Comparison of ENCODE assay signal across 8 cellular contexts in genomic region chr15:40569139-40569953, GRCh38. TPM values are rescaled to one million over a fixed set of nuclear protein-coding genes. Genes with fewer than 3 reads are reported as not detected.
DNase-seq lines count a peak whose midpoint lies in the region; ATAC-seq and TF ChIP-seq lines count a peak whose summit lies in the region.

Gene RPUSD2 (plus strand): TSS chr15:40569299. CDS start chr15:40569338, 39 bp downstream.

- H3K36me3 ChIP-seq in breast epithelium = no peaks in the 10 kb centered on the region

- intact Hi-C loops in breast epithelium (cut with DNase I; ENCODE audit: low total_unique reads) = no loop called here

- H3K4me3 ChIP-seq in breast epithelium = peak within 1 kb of the TSS; percentile 89 to 95 (median 91)
- H3K4me3 ChIP-seq in skin epidermis = peak within 1 kb of the TSS; percentile 69 to 99 (median 91)

- no peaks in the 10 kb centered on the region for H3K27me3 ChIP-seq in breast epithelium

- TF ChIP-seq POLR2A in breast epithelium (IDR thresholded peaks at IDR 0.05) = peak; percentile 62

- TF ChIP-seq CTCF in VCaP (conservative IDR thresholded peaks at IDR 0.05) = no peak
- TF ChIP-seq CTCF in breast epithelium (IDR thresholded peaks at IDR 0.05) = no peak

- peak; percentile 39 for ATAC-seq in GM18502 (IDR thresholded peaks at IDR 0.05; ENCODE audit: poor library complexity, unreplicated experiment)
- peak; percentile 37 for ATAC-seq in HG03095 (IDR thresholded peaks at IDR 0.05; ENCODE audit: unreplicated experiment)
- no peak for ATAC-seq in HG03025 (IDR thresholded peaks at IDR 0.05; ENCODE audit: low FRiP score, unreplicated experiment)

- H3K9me3 ChIP-seq in breast epithelium = no peaks in the 10 kb centered on the region

- peak; percentile 79 for DNase-seq in NCI-H2227 treated with DMSO at 0.1 percent for 48 hours (lab: John Stamatoyannopoulos, UW)
- peak; percentile 91 to 92 for DNase-seq in breast epithelium (ENCODE audit: low spot score in 2 of 2)
- DNase-seq in iPS-NIHi11 (ENCODE audit: low spot score) = peak; percentile 95

- H3K27ac ChIP-seq in VCaP (peak within 1 kb of the TSS; percentile 67), breast epithelium (peak within 1 kb of the TSS; percentile 83 to 86), skin epidermis (peak within 1 kb of the TSS; percentile 6 to 91 (median 78))

- peaks cover 0 to 8% of the 10 kb centered on the region in 2 donors for H3K4me1 ChIP-seq in breast epithelium

RNA-seq across cellular contexts. Expression of gene RPUSD2, which starts in this region (rescaled TPM):
- total RNA-seq in breast epithelium = 10 to 100 TPM in 1 of 3 donors, 1 to 10 TPM in 2; 5.8 to 12.5 (median 7.2) TPM
